1 cellular context compared by ENCODE assay signal in the genomic region with DNA sequence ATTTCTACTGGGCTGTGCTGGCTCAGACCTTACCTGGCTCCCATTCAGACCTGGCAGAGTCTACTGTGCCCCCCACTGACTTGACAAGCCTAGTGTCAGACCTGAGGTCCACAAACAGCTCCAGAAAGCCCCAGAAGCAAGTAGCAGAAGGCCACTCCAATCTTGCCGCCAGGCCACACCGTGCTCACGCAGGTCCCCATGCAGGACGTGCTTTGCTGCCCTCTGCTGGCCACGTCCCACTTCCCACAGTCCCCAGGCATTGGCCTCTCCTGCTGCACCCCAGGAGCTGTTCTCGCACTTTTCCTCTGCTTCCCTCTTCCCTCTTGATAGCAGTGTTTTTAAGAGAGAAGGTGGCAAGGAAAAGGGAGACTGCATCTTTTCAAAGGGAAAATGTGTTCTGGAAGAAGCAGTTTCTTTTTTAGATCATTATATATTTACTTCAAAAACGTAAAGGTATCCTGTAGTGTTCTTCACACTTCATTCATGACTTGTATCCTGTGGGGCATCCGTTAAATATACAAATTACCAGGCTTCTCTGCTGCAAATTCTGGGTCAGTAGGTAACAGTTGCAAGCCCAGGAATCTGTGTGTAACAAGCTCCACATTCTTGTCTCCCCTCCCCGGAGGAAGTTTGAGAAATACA.
TF ChIP-seq lines count a peak whose summit lies in the region.

No MANE protein-coding gene starts in this region.

TF ChIP-seq in HepG2, 621 proteins besides CTCF, POLR2A, EP300 and RAD21 (continued from another document and continues in another):
- TF ChIP-seq, protein P1, sequence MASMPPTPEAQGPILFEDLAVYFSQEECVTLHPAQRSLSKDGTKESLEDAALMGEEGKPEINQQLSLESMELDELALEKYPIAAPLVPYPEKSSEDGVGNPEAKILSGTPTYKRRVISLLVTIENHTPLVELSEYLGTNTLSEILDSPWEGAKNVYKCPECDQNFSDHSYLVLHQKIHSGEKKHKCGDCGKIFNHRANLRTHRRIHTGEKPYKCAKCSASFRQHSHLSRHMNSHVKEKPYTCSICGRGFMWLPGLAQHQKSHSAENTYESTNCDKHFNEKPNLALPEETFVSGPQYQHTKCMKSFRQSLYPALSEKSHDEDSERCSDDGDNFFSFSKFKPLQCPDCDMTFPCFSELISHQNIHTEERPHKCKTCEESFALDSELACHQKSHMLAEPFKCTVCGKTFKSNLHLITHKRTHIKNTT (CRISPR knock-in tag; IDR thresholded peaks at IDR 0.05), result no peak
- TF ChIP-seq FOXA3 (CRISPR knock-in tag; IDR thresholded peaks at IDR 0.05) (peak; percentile 22; the same call in 1 of the 2 replicates), HNRNPL (IDR thresholded peaks at IDR 0.05; ENCODE audit: low read depth, low read length) (no peak), ZNF292 (CRISPR knock-in tag; IDR thresholded peaks at IDR 0.05; ENCODE audit: borderline replicate concordance, low read depth) (no peak), ISX (CRISPR knock-in tag; conservative IDR thresholded peaks at IDR 0.05) (no peak), ELF3 (CRISPR knock-in tag; IDR thresholded peaks at IDR 0.05) (0 out of 2 replicates have a peak, but pooled peaks have one; percentile 31), ZNF317 (CRISPR knock-in tag; IDR thresholded peaks at IDR 0.05) (no peak), HMG20B (CRISPR knock-in tag; conservative IDR thresholded peaks at IDR 0.05) (no peak), FOXP1 (IDR thresholded peaks at IDR 0.05) (no peak), FOXP1 (CRISPR knock-in tag; IDR thresholded peaks at IDR 0.05) (no peak), TSC22D2 (CRISPR knock-in tag; IDR thresholded peaks at IDR 0.05; ENCODE audit: borderline replicate concordance) (0 out of 2 replicates have a peak, but pooled peaks have one; percentile 60), PAF1 (CRISPR knock-in tag; IDR thresholded peaks at IDR 0.05) (no peak), ZKSCAN5 (CRISPR knock-in tag; IDR thresholded peaks at IDR 0.05) (no peak), IRF2 (CRISPR knock-in tag; IDR thresholded peaks at IDR 0.05) (0 out of 2 replicates have a peak, but pooled peaks have one; percentile 30), STAG1 (CRISPR knock-in tag; IDR thresholded peaks at IDR 0.05) (peak; percentile 76), CBX1 (IDR thresholded peaks at IDR 0.05; ENCODE audit: low read depth) (no peak), HOXA9 (CRISPR knock-in tag; IDR thresholded peaks at IDR 0.05; ENCODE audit: borderline replicate concordance) (no peak), FOSL2 (CRISPR knock-in tag; IDR thresholded peaks at IDR 0.05) (0 out of 2 replicates have a peak, but pooled peaks have one; percentile 17), ZMYM4 (CRISPR knock-in tag; IDR thresholded peaks at IDR 0.05) (peak; percentile 50; the same call in 1 of the 2 replicates), NONO (IDR thresholded peaks at IDR 0.05) (no peak), NONO (CRISPR knock-in tag; conservative IDR thresholded peaks at IDR 0.05) (0 out of 2 replicates have a peak, but pooled peaks have one; percentile 28), ZNF121 (CRISPR knock-in tag; IDR thresholded peaks at IDR 0.05) (no peak), MIER3 (CRISPR knock-in tag; IDR thresholded peaks at IDR 0.05; ENCODE audit: borderline replicate concordance) (no peak), RARA (CRISPR knock-in tag; IDR thresholded peaks at IDR 0.05) (no peak), ZFP36 (IDR thresholded peaks at IDR 0.05; ENCODE audit: borderline replicate concordance, low read depth, low read length, partially characterized antibody) (no peak), SPEN (CRISPR knock-in tag; IDR thresholded peaks at IDR 0.05; ENCODE audit: low read depth) (0 out of 2 replicates have a peak, but pooled peaks have one; percentile 40), PPARG (CRISPR knock-in tag; conservative IDR thresholded peaks at IDR 0.05) (no peak), ZNF326 (CRISPR knock-in tag; IDR thresholded peaks at IDR 0.05; ENCODE audit: borderline replicate concordance) (no peak), KLF11 (CRISPR knock-in tag; IDR thresholded peaks at IDR 0.05) (no peak), JUND (CRISPR knock-in tag; IDR thresholded peaks at IDR 0.05) (no peak), ZNF556 (CRISPR knock-in tag; IDR thresholded peaks at IDR 0.05; ENCODE audit: borderline replicate concordance) (no peak), EEA1 (CRISPR knock-in tag; IDR thresholded peaks at IDR 0.05; ENCODE audit: borderline replicate concordance) (no peak), NFE2L2 (IDR thresholded peaks at IDR 0.05; ENCODE audit: low read length) (no peak), ARNT2 (CRISPR knock-in tag; IDR thresholded peaks at IDR 0.05; ENCODE audit: low read depth) (peak; percentile 41; the same call in 1 of the 2 replicates), ZNF674 (CRISPR knock-in tag; IDR thresholded peaks at IDR 0.05; ENCODE audit: low read depth) (no peak), CAMTA2 (CRISPR knock-in tag; IDR thresholded peaks at IDR 0.05; ENCODE audit: borderline replicate concordance) (no peak), ZNF331 (CRISPR knock-in tag; IDR thresholded peaks at IDR 0.05) (peak; percentile 33; the same call in 1 of the 2 replicates), HNRNPLL (IDR thresholded peaks at IDR 0.05; ENCODE audit: low read depth, low read length, poor library complexity, severe bottlenecking) (peak; percentile 21), ZC3H13 (CRISPR knock-in tag; IDR thresholded peaks at IDR 0.05) (no peak), ZNF749 (CRISPR knock-in tag; IDR thresholded peaks at IDR 0.05; ENCODE audit: borderline replicate concordance) (no peak), KLF12 (CRISPR knock-in tag; IDR thresholded peaks at IDR 0.05; ENCODE audit: borderline replicate concordance) (no peak), ZNF335 (CRISPR knock-in tag; IDR thresholded peaks at IDR 0.05) (no peak), ZNF782 (CRISPR knock-in tag; IDR thresholded peaks at IDR 0.05; ENCODE audit: borderline replicate concordance) (no peak), GABPB1 (CRISPR knock-in tag; IDR thresholded peaks at IDR 0.05) (peak; percentile 53), NR2F6 (IDR thresholded peaks at IDR 0.05) (no peak), NR2F6 (CRISPR knock-in tag; IDR thresholded peaks at IDR 0.05) (no peak), ZNF768 (CRISPR knock-in tag; IDR thresholded peaks at IDR 0.05) (peak; percentile 23; the same call in 1 of the 2 replicates), DMAP1 (CRISPR knock-in tag; IDR thresholded peaks at IDR 0.05) (no peak)
- TF ChIP-seq, protein P2, sequence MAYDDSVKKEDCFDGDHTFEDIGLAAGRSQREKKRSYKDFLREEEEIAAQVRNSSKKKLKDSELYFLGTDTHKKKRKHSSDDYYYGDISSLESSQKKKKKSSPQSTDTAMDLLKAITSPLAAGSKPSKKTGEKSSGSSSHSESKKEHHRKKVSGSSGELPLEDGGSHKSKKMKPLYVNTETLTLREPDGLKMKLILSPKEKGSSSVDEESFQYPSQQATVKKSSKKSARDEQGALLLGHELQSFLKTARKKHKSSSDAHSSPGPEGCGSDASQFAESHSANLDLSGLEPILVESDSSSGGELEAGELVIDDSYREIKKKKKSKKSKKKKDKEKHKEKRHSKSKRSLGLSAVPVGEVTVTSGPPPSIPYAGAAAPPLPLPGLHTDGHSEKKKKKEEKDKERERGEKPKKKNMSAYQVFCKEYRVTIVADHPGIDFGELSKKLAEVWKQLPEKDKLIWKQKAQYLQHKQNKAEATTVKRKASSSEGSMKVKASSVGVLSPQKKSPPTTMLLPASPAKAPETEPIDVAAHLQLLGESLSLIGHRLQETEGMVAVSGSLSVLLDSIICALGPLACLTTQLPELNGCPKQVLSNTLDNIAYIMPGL (CRISPR knock-in tag; IDR thresholded peaks at IDR 0.05; ENCODE audit: borderline replicate concordance in 1 of 2, low read depth in 1 of 2), result peak; percentile 72 to 73; a peak in 3 of 4 replicates
- TF ChIP-seq, protein P3, sequence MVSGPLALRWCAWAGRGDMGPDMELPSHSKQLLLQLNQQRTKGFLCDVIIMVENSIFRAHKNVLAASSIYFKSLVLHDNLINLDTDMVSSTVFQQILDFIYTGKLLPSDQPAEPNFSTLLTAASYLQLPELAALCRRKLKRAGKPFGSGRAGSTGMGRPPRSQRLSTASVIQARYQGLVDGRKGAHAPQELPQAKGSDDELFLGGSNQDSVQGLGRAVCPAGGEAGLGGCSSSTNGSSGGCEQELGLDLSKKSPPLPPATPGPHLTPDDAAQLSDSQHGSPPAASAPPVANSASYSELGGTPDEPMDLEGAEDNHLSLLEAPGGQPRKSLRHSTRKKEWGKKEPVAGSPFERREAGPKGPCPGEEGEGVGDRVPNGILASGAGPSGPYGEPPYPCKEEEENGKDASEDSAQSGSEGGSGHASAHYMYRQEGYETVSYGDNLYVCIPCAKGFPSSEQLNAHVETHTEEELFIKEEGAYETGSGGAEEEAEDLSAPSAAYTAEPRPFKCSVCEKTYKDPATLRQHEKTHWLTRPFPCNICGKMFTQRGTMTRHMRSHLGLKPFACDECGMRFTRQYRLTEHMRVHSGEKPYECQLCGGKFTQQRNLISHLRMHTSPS (CRISPR knock-in tag; IDR thresholded peaks at IDR 0.05; ENCODE audit: low read depth), result no peak
- TF ChIP-seq, protein P4, sequence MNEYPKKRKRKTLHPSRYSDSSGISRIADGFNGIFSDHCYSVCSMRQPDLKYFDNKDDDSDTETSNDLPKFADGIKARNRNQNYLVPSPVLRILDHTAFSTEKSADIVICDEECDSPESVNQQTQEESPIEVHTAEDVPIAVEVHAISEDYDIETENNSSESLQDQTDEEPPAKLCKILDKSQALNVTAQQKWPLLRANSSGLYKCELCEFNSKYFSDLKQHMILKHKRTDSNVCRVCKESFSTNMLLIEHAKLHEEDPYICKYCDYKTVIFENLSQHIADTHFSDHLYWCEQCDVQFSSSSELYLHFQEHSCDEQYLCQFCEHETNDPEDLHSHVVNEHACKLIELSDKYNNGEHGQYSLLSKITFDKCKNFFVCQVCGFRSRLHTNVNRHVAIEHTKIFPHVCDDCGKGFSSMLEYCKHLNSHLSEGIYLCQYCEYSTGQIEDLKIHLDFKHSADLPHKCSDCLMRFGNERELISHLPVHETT (CRISPR knock-in tag; conservative IDR thresholded peaks at IDR 0.05), result no peak
- TF ChIP-seq, protein P5, sequence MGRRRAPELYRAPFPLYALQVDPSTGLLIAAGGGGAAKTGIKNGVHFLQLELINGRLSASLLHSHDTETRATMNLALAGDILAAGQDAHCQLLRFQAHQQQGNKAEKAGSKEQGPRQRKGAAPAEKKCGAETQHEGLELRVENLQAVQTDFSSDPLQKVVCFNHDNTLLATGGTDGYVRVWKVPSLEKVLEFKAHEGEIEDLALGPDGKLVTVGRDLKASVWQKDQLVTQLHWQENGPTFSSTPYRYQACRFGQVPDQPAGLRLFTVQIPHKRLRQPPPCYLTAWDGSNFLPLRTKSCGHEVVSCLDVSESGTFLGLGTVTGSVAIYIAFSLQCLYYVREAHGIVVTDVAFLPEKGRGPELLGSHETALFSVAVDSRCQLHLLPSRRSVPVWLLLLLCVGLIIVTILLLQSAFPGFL (CRISPR knock-in tag; IDR thresholded peaks at IDR 0.05), result no peak
- TF ChIP-seq, protein P6, sequence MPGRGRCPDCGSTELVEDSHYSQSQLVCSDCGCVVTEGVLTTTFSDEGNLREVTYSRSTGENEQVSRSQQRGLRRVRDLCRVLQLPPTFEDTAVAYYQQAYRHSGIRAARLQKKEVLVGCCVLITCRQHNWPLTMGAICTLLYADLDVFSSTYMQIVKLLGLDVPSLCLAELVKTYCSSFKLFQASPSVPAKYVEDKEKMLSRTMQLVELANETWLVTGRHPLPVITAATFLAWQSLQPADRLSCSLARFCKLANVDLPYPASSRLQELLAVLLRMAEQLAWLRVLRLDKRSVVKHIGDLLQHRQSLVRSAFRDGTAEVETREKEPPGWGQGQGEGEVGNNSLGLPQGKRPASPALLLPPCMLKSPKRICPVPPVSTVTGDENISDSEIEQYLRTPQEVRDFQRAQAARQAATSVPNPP (CRISPR knock-in tag; IDR thresholded peaks at IDR 0.05), result no peak
- TF ChIP-seq, protein P7, sequence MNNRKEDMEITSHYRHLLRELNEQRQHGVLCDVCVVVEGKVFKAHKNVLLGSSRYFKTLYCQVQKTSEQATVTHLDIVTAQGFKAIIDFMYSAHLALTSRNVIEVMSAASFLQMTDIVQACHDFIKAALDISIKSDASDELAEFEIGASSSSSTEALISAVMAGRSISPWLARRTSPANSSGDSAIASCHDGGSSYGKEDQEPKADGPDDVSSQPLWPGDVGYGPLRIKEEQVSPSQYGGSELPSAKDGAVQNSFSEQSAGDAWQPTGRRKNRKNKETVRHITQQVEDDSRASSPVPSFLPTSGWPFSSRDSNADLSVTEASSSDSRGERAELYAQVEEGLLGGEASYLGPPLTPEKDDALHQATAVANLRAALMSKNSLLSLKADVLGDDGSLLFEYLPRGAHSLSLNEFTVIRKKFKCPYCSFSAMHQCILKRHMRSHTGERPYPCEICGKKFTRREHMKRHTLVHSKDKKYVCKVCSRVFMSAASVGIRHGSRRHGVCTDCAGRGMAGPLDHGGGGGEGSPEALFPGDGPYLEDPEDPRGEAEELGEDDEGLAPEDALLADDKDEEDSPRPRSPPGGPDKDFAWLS (CRISPR knock-in tag; IDR thresholded peaks at IDR 0.05; ENCODE audit: borderline replicate concordance), result no peak
- TF ChIP-seq, protein P8, sequence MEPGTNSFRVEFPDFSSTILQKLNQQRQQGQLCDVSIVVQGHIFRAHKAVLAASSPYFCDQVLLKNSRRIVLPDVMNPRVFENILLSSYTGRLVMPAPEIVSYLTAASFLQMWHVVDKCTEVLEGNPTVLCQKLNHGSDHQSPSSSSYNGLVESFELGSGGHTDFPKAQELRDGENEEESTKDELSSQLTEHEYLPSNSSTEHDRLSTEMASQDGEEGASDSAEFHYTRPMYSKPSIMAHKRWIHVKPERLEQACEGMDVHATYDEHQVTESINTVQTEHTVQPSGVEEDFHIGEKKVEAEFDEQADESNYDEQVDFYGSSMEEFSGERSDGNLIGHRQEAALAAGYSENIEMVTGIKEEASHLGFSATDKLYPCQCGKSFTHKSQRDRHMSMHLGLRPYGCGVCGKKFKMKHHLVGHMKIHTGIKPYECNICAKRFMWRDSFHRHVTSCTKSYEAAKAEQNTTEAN (CRISPR knock-in tag; conservative IDR thresholded peaks at IDR 0.05), result no peak
- TF ChIP-seq, protein P9, sequence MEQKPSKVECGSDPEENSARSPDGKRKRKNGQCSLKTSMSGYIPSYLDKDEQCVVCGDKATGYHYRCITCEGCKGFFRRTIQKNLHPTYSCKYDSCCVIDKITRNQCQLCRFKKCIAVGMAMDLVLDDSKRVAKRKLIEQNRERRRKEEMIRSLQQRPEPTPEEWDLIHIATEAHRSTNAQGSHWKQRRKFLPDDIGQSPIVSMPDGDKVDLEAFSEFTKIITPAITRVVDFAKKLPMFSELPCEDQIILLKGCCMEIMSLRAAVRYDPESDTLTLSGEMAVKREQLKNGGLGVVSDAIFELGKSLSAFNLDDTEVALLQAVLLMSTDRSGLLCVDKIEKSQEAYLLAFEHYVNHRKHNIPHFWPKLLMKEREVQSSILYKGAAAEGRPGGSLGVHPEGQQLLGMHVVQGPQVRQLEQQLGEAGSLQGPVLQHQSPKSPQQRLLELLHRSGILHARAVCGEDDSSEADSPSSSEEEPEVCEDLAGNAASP (CRISPR knock-in tag; IDR thresholded peaks at IDR 0.05; ENCODE audit: borderline replicate concordance), result no peak
- TF ChIP-seq, protein P10, sequence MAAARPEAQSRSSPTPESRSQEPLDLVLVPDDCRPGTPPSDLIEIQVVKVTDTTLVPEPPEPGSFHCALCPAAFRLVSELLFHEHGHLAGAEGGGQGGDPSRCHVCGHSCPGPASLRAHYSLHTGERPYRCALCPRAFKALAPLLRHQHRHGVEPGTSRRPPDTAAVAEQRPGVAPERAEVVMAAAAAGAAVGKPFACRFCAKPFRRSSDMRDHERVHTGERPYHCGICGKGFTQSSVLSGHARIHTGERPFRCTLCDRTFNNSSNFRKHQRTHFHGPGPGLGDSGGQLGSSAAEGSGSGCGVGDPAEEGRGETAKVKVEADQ (CRISPR knock-in tag; IDR thresholded peaks at IDR 0.05; ENCODE audit: borderline replicate concordance), result no peak; the same call in 1 of the 2 replicates
